In genomic region chr6:31729515-31729978, GRCh38 we compare ENCODE assay signal across 1 cellular context.
TF ChIP-seq lines count a peak whose summit lies in the region.

No MANE protein-coding gene starts in this region.

TF ChIP-seq in HepG2, 621 proteins besides CTCF, POLR2A, EP300 and RAD21 (continued from another document and continues in another):
- TF ChIP-seq RNF219 (CRISPR knock-in tag; IDR thresholded peaks at IDR 0.05) (no peak), NCOA5 (CRISPR knock-in tag; IDR thresholded peaks at IDR 0.05) (no peak), ZNF160 (CRISPR knock-in tag; IDR thresholded peaks at IDR 0.05) (no peak), FOXK2 (IDR thresholded peaks at IDR 0.05) (no peak), ARNT2 (CRISPR knock-in tag; IDR thresholded peaks at IDR 0.05; ENCODE audit: low read depth) (no peak), NFKB2 (CRISPR knock-in tag; IDR thresholded peaks at IDR 0.05; ENCODE audit: borderline replicate concordance) (no peak), TOE1 (CRISPR knock-in tag; IDR thresholded peaks at IDR 0.05) (0 out of 2 replicates have a peak, but pooled peaks have one; percentile 50), ZSCAN29 (CRISPR knock-in tag; conservative IDR thresholded peaks at IDR 0.05) (peak; percentile 89), ARHGAP35 (CRISPR knock-in tag; IDR thresholded peaks at IDR 0.05; ENCODE audit: borderline replicate concordance) (no peak; the same call in 1 of the 2 replicates), ZNF547 (CRISPR knock-in tag; IDR thresholded peaks at IDR 0.05) (peak; percentile 59; the same call in 1 of the 2 replicates), ZNF205 (CRISPR knock-in tag; IDR thresholded peaks at IDR 0.05) (0 out of 2 replicates have a peak, but pooled peaks have one; percentile 18), POGZ (CRISPR knock-in tag; IDR thresholded peaks at IDR 0.05) (peak; percentile 27), BATF2 (CRISPR knock-in tag; IDR thresholded peaks at IDR 0.05) (no peak), ZNF883 (CRISPR knock-in tag; IDR thresholded peaks at IDR 0.05; ENCODE audit: not compliant biosample characterization) (no peak), TIGD3 (CRISPR knock-in tag; IDR thresholded peaks at IDR 0.05; ENCODE audit: borderline replicate concordance) (no peak), KLF11 (CRISPR knock-in tag; IDR thresholded peaks at IDR 0.05) (peak; percentile 69; the same call in 1 of the 2 replicates), TFE3 (CRISPR knock-in tag; IDR thresholded peaks at IDR 0.05) (no peak; the same call in 1 of the 2 replicates), TBX2 (CRISPR knock-in tag; IDR thresholded peaks at IDR 0.05; ENCODE audit: borderline replicate concordance) (no peak; the same call in 1 of the 2 replicates), CHD4 (IDR thresholded peaks at IDR 0.05; ENCODE audit: borderline replicate concordance, low read length) (no peak), THAP9 (CRISPR knock-in tag; IDR thresholded peaks at IDR 0.05; ENCODE audit: borderline replicate concordance) (no peak), TAF15 (IDR thresholded peaks at IDR 0.05; ENCODE audit: low read depth, low read length, poor library complexity, severe bottlenecking) (no peak), ZFP90 (CRISPR knock-in tag; IDR thresholded peaks at IDR 0.05; ENCODE audit: borderline replicate concordance) (no peak; the same call in 1 of the 2 replicates), KMT2A (CRISPR knock-in tag; IDR thresholded peaks at IDR 0.05) (no peak), IKZF1 (IDR thresholded peaks at IDR 0.05) (no peak), ZNF10 (CRISPR knock-in tag; IDR thresholded peaks at IDR 0.05; ENCODE audit: borderline replicate concordance, low read depth) (no peak), SAFB2 (CRISPR knock-in tag; IDR thresholded peaks at IDR 0.05; ENCODE audit: borderline replicate concordance, low read depth) (0 out of 2 replicates have a peak, but pooled peaks have one; percentile 52), SIX4 (CRISPR knock-in tag; IDR thresholded peaks at IDR 0.05) (0 out of 2 replicates have a peak, but pooled peaks have one; percentile 6), ZNF484 (CRISPR knock-in tag; IDR thresholded peaks at IDR 0.05; ENCODE audit: borderline replicate concordance, low read depth) (0 out of 2 replicates have a peak, but pooled peaks have one; percentile 7), FOSL2 (CRISPR knock-in tag; IDR thresholded peaks at IDR 0.05) (no peak; the same call in 1 of the 2 replicates), ETV6 (CRISPR knock-in tag; conservative IDR thresholded peaks at IDR 0.05) (no peak), MAFK (conservative IDR thresholded peaks at IDR 0.05 in 1 of 2, IDR thresholded peaks at IDR 0.05 in 1 of 2; ENCODE audit: low read length in 2 of 2) (no peak), SP2 (CRISPR knock-in tag; IDR thresholded peaks at IDR 0.05) (no peak), ZNF709 (CRISPR knock-in tag; IDR thresholded peaks at IDR 0.05) (0 out of 2 replicates have a peak, but pooled peaks have one; percentile 22), DNMT1 (CRISPR knock-in tag; IDR thresholded peaks at IDR 0.05) (peak; percentile 12; the same call in 1 of the 2 replicates), RFXAP (CRISPR knock-in tag; IDR thresholded peaks at IDR 0.05; ENCODE audit: borderline replicate concordance) (peak; percentile 75; the same call in 1 of the 2 replicates), SOX5 (CRISPR knock-in tag; IDR thresholded peaks at IDR 0.05; ENCODE audit: borderline replicate concordance) (no peak; the same call in 1 of the 2 replicates), ZBTB14 (CRISPR knock-in tag; IDR thresholded peaks at IDR 0.05) (no peak; the same call in 1 of the 2 replicates), DRAP1 (CRISPR knock-in tag; IDR thresholded peaks at IDR 0.05) (peak; percentile 54; the same call in 1 of the 2 replicates), HMGA1 (CRISPR knock-in tag; conservative IDR thresholded peaks at IDR 0.05) (no peak), MATR3 (CRISPR knock-in tag; IDR thresholded peaks at IDR 0.05) (no peak), PPARG (CRISPR knock-in tag; conservative IDR thresholded peaks at IDR 0.05) (peak; percentile 57; the same call in 1 of the 2 replicates)
- TF ChIP-seq, protein P1, sequence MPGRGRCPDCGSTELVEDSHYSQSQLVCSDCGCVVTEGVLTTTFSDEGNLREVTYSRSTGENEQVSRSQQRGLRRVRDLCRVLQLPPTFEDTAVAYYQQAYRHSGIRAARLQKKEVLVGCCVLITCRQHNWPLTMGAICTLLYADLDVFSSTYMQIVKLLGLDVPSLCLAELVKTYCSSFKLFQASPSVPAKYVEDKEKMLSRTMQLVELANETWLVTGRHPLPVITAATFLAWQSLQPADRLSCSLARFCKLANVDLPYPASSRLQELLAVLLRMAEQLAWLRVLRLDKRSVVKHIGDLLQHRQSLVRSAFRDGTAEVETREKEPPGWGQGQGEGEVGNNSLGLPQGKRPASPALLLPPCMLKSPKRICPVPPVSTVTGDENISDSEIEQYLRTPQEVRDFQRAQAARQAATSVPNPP (CRISPR knock-in tag; IDR thresholded peaks at IDR 0.05) = no peak
- TF ChIP-seq, protein P2, sequence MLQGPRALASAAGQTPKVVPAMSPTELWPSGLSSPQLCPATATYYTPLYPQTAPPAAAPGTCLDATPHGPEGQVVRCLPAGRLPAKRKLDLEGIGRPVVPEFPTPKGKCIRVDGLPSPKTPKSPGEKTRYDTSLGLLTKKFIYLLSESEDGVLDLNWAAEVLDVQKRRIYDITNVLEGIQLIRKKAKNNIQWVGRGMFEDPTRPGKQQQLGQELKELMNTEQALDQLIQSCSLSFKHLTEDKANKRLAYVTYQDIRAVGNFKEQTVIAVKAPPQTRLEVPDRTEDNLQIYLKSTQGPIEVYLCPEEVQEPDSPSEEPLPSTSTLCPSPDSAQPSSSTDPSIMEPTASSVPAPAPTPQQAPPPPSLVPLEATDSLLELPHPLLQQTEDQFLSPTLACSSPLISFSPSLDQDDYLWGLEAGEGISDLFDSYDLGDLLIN (CRISPR knock-in tag; IDR thresholded peaks at IDR 0.05; ENCODE audit: borderline replicate concordance) = no peak
- TF ChIP-seq, protein P3, sequence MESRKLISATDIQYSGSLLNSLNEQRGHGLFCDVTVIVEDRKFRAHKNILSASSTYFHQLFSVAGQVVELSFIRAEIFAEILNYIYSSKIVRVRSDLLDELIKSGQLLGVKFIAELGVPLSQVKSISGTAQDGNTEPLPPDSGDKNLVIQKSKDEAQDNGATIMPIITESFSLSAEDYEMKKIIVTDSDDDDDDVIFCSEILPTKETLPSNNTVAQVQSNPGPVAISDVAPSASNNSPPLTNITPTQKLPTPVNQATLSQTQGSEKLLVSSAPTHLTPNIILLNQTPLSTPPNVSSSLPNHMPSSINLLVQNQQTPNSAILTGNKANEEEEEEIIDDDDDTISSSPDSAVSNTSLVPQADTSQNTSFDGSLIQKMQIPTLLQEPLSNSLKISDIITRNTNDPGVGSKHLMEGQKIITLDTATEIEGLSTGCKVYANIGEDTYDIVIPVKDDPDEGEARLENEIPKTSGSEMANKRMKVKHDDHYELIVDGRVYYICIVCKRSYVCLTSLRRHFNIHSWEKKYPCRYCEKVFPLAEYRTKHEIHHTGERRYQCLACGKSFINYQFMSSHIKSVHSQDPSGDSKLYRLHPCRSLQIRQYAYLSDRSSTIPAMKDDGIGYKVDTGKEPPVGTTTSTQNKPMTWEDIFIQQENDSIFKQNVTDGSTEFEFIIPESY (CRISPR knock-in tag; IDR thresholded peaks at IDR 0.05) = peak; percentile 58
- TF ChIP-seq, protein P4, sequence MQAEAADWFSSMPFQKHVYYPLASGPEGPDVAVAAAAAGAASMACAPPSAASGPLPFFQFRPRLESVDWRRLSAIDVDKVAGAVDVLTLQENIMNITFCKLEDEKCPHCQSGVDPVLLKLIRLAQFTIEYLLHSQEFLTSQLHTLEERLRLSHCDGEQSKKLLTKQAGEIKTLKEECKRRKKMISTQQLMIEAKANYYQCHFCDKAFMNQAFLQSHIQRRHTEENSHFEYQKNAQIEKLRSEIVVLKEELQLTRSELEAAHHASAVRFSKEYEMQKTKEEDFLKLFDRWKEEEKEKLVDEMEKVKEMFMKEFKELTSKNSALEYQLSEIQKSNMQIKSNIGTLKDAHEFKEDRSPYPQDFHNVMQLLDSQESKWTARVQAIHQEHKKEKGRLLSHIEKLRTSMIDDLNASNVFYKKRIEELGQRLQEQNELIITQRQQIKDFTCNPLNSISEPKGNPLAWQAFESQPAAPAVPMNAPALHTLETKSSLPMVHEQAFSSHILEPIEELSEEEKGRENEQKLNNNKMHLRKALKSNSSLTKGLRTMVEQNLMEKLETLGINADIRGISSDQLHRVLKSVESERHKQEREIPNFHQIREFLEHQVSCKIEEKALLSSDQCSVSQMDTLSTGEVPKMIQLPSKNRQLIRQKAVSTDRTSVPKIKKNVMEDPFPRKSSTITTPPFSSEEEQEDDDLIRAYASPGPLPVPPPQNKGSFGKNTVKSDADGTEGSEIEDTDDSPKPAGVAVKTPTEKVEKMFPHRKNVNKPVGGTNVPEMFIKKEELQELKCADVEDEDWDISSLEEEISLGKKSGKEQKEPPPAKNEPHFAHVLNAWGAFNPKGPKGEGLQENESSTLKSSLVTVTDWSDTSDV (CRISPR knock-in tag; IDR thresholded peaks at IDR 0.05) = no peak
